19 cellular contexts compared by ENCODE assay signal in the genomic region with DNA sequence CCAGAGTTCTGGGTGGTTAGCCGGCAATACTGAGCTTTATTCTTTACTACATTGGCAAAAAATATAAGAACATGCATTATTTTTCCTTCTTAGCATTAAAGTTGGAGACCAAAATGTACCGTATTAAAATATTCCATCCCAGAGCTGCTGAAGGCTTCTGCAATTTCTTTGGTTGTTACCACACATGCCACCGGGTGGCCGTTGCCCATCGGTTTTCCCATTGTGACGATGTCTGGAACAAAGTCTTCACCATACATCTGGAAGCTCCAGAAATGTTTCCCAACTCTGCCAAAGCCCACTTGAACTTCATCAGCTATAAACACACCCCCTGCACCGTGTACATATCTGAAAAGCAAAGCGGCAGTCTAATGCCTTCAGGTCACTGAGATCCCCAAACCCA. TPM values are rescaled to one million over a fixed set of nuclear protein-coding genes. Genes with fewer than 3 reads are reported as not detected.
DNase-seq lines count a peak whose midpoint lies in the region; ATAC-seq and TF ChIP-seq lines count a peak whose summit lies in the region.
"Had no signal": no experiment of that assay in that cellular context is flagged by ENCODE, and none has a peak within 500 bp of the region (broad histone marks: within the 10 kb centered on the region; RNA-seq: fewer than 3 reads in every experiment).

No MANE protein-coding gene starts in this region.

- TF ChIP-seq CTCF in Calu3 (IDR thresholded peaks at IDR 0.05; ENCODE audit: unreplicated experiment) = no peak
- peak; percentile 39; the same call in 1 of the 2 replicates for TF ChIP-seq CTCF in Loucy (conservative IDR thresholded peaks at IDR 0.05; ENCODE audit: low read length)
- peak; percentile 62 for TF ChIP-seq CTCF in endodermal cell (conservative IDR thresholded peaks at IDR 0.05)
- peak; percentile 23 for TF ChIP-seq CTCF in retinal pigment epithelial cell (conservative IDR thresholded peaks at IDR 0.05; ENCODE audit: low read depth, low read length)

- ATAC-seq in activated naive CD4-positive, alpha-beta T cell treated with anti-CD3 and anti-CD28 coated beads, Interleukin-2, amount 50 U/mL, for 72 hours = no peak
- ATAC-seq: Right ventricle myocardium inferior had no signal

- BruUV-seq in Calu3 (replicated peaks; lab: Mats Ljungman, UMichigan) = no TSS peak

- H3K27ac Mint-ChIP-seq in Calu3 (ENCODE audit: unreplicated experiment) (no peak overlapping the region), endodermal cell (no peak overlapping the region)
- no peak overlapping the region for H3K27ac Mint-ChIP-seq in activated naive CD4-positive, alpha-beta T cell treated with anti-CD3 and anti-CD28 coated beads, Interleukin-2, amount 50 U/mL, for 72 hours
- H3K27ac Mint-ChIP-seq: CD4-positive, alpha-beta memory T cell had no signal

- H3K27me3 Mint-ChIP-seq in Calu3 (ENCODE audit: unreplicated experiment) = no peaks in the 10 kb centered on the region
- H3K27me3 Mint-ChIP-seq in endodermal cell (ENCODE audit: insufficient read depth) = no peaks in the 10 kb centered on the region

- H3K4me3 Mint-ChIP-seq in Calu3 (ENCODE audit: low read depth, unreplicated experiment) (no peak overlapping the region), endodermal cell (no peak overlapping the region)
- H3K4me3 Mint-ChIP-seq: CD4-positive, alpha-beta memory T cell had no signal

- no peak overlapping the region for H3K4me3 ChIP-seq in Loucy (ENCODE audit: low read length, poor library complexity, severe bottlenecking)
- H3K4me3 ChIP-seq in endodermal cell (ENCODE audit: low read length) = no peak overlapping the region
- no peak overlapping the region for H3K4me3 ChIP-seq in retinal pigment epithelial cell (ENCODE audit: low read length)
- H3K4me3 ChIP-seq: MG63, SK-N-MC had no signal

- CTCF ChIA-PET in Calu3 (lab: Charles Lee) = no interaction called here

- H3K9ac ChIP-seq in Loucy (ENCODE audit: low read depth, low read length, poor library complexity, severe bottlenecking) = no peak overlapping the region
- H3K9ac ChIP-seq in endodermal cell (ENCODE audit: extremely low read depth, low read length, poor library complexity, severe bottlenecking) = no peak overlapping the region

- H3F3A ChIP-seq in Loucy (ENCODE audit: low read depth) = no peaks in the 10 kb centered on the region

- no peaks in the 10 kb centered on the region for H3K79me2 ChIP-seq in Loucy (ENCODE audit: insufficient read depth, low read length)

- H3K9me3 ChIP-seq in Loucy (ENCODE audit: insufficient read depth, low read depth, low read length) = no peaks in the 10 kb centered on the region
- H3K9me3 ChIP-seq in endodermal cell (ENCODE audit: control insufficient read depth, low read length) = peaks cover 9% of the 10 kb centered on the region
- H3K9me3 ChIP-seq: MG63 had no signal

- H3K36me3 Mint-ChIP-seq in Calu3 (ENCODE audit: insufficient read depth, unreplicated experiment) (no peaks in the 10 kb centered on the region), endodermal cell (ENCODE audit: low read depth) (peaks cover 17% of the 10 kb centered on the region)
- H3K36me3 Mint-ChIP-seq in activated naive CD4-positive, alpha-beta T cell treated with anti-CD3 and anti-CD28 coated beads, Interleukin-2, amount 50 U/mL, for 72 hours = no peaks in the 10 kb centered on the region
- H3K36me3 Mint-ChIP-seq: CD4-positive, alpha-beta memory T cell had no signal

- H3K9me2 ChIP-seq in Loucy (replicated peaks; ENCODE audit: low read depth, low read length) = no peaks in the 10 kb centered on the region

- DNase-seq in Calu3 = peak; percentile 4
- peak; percentile 67 for DNase-seq in endodermal cell
- DNase-seq in retinal pigment epithelial cell (ENCODE audit: low read depth) = no peak
- DNase-seq in activated naive CD4-positive, alpha-beta T cell treated with anti-CD3 and anti-CD28 coated beads, Interleukin-2, amount 50 U/mL, for 72 hours (ENCODE audit: low spot score in 2 of 2) = no peak
- DNase-seq in RPMI8226 = no peak
- no peak for DNase-seq in hypothalamus (lab: John Stamatoyannopoulos, UW)
- DNase-seq: ACHN; CD4-positive, alpha-beta memory T cell; HCEC 1CT; MG63; NCI-H1092 treated with DMSO at 0.1 percent for 48 hours; NCI-H1694; NCI-H510A treated with DMSO at 0.1 percent for 48 hours; NCI-H82 had no signal

- H3K27ac ChIP-seq in endodermal cell (ENCODE audit: low read depth, low read length) = no peak overlapping the region
- H3K27ac ChIP-seq: SK-N-MC had no signal

- H3K4me2 ChIP-seq in Loucy (ENCODE audit: low read depth, low read length, poor library complexity, severe bottlenecking) = no peak overlapping the region

- intact Hi-C loops in Calu3 (cut with micrococcal nuclease; ENCODE audit: unreplicated experiment) = no loop called here

- H3K36me3 ChIP-seq in Loucy (ENCODE audit: insufficient read depth, low read length) = no peaks in the 10 kb centered on the region
- no peaks in the 10 kb centered on the region for H3K36me3 ChIP-seq in endodermal cell (ENCODE audit: control insufficient read depth, insufficient read depth, low read length)
- H3K36me3 ChIP-seq: MG63 had no signal

- 90 to 93% methylated on average over 7 to 8 of the region's 8 CpGs for WGBS in endodermal cell (ENCODE audit: insufficient coverage in 1 of 2, insufficient read length in 1 of 2), 2 experiments

- no peaks in the 10 kb centered on the region for H3K27me3 ChIP-seq in Loucy (ENCODE audit: insufficient read depth, low read length, poor library complexity, severe bottlenecking)
- H3K27me3 ChIP-seq in endodermal cell (ENCODE audit: control insufficient read depth, insufficient read depth, low read length, poor library complexity, severe bottlenecking) = no peaks in the 10 kb centered on the region
- H3K27me3 ChIP-seq: MG63 had no signal

- no peak overlapping the region for H2AFZ ChIP-seq in Loucy (ENCODE audit: low read length)

- no peaks in the 10 kb centered on the region for H4K20me1 ChIP-seq in Loucy (ENCODE audit: insufficient read depth, low read length, poor library complexity, severe bottlenecking)

- peaks cover 8% of the 10 kb centered on the region for H3K4me1 ChIP-seq in Loucy (ENCODE audit: insufficient read depth, low read length, poor library complexity, severe bottlenecking)
- H3K4me1 ChIP-seq in endodermal cell (ENCODE audit: control insufficient read depth, insufficient read depth, low read length) = no peaks in the 10 kb centered on the region

- H3K9me3 Mint-ChIP-seq in Calu3 (ENCODE audit: low read depth, unreplicated experiment) (no peaks in the 10 kb centered on the region), endodermal cell (peaks cover 2% of the 10 kb centered on the region)
- H3K9me3 Mint-ChIP-seq in activated naive CD4-positive, alpha-beta T cell treated with anti-CD3 and anti-CD28 coated beads, Interleukin-2, amount 50 U/mL, for 72 hours = no peaks in the 10 kb centered on the region
- H3K9me3 Mint-ChIP-seq: CD4-positive, alpha-beta memory T cell had no signal

- H3K4me1 Mint-ChIP-seq in Calu3 (ENCODE audit: low read depth, unreplicated experiment) (no peaks in the 10 kb centered on the region), endodermal cell (no peaks in the 10 kb centered on the region)

RNA-seq across cellular contexts. Expression of a gene that starts 13.7 kb away (rescaled TPM):
- total RNA-seq in Calu3 (2022) (0.35 and 0.51 TPM in 2 replicates), endodermal cell (10 to 100 TPM in 1 of 2 donors, 1 to 10 TPM in 1; 9.6 to 13.2 TPM)
- 1.0 TPM for polyA plus RNA-seq in endodermal cell (2013, experiment 1 of 2)
- 1.4 TPM for polyA plus RNA-seq in endodermal cell (2013, experiment 2 of 2)
- total RNA-seq in activated naive CD4-positive, alpha-beta T cell treated with anti-CD3 and anti-CD28 coated beads, Interleukin-2, amount 50 U/mL, for 72 hours = not detected
- total RNA-seq: CD4-positive, alpha-beta memory T cell; G401 had no signal
- polyA plus RNA-seq: BJ; CD4-positive, alpha-beta memory T cell had no signal

Comparison
In these comparisons a context has a peak if more than half of its experiments do, and no peak if none do; other contexts are left out.
1. DNase-seq: peak in Calu3 (single experiment) and endodermal cell (single experiment); none in retinal pigment epithelial cell (single experiment), activated naive CD4-positive, alpha-beta T cell treated with anti-CD3 and anti-CD28 coated beads, Interleukin-2, amount 50 U/mL, for 72 hours (0 of 2), RPMI8226 (single experiment) and hypothalamus (0 of 51).